ENCODE assay signal across 9 cellular contexts in genomic region chr19:911197-912033, GRCh38. TPM values are rescaled to one million over a fixed set of nuclear protein-coding genes. Genes with fewer than 3 reads are reported as not detected.
A peak's percentile ranks its signal among the peaks of the same experiment; 100 is the strongest.
DNase-seq lines count a peak whose midpoint lies in the region; ATAC-seq and TF ChIP-seq lines count a peak whose summit lies in the region.
"Had no signal": no experiment of that assay in that cellular context is flagged by ENCODE, and none has a peak within 500 bp of the region (broad histone marks: within the 10 kb centered on the region; RNA-seq: fewer than 3 reads in every experiment).

No MANE protein-coding gene starts in this region.

- no peak for TF ChIP-seq CTCF in fibroblast of the aortic adventitia (IDR thresholded peaks at IDR 0.05; ENCODE audit: insufficient read depth, low read length)

- H3K27me3 Mint-ChIP-seq in stimulated activated naive CD8-positive, alpha-beta T cell treated with anti-CD3 and anti-CD28 coated beads, Interleukin-15, Interleukin-2, amounts not matched to agents 100 ng/mL and 50 ng/mL, for 24 hours = no peaks in the 10 kb centered on the region

- peak overlapping the region; percentile 76 for H3K4me3 Mint-ChIP-seq in stimulated activated naive CD8-positive, alpha-beta T cell treated with anti-CD3 and anti-CD28 coated beads, Interleukin-15, Interleukin-2, amounts not matched to agents 100 ng/mL and 50 ng/mL, for 24 hours

- H3K27ac ChIP-seq in urinary bladder (ENCODE audit: low read depth) = no peak overlapping the region

- no peak for ATAC-seq in stimulated activated naive CD8-positive, alpha-beta T cell treated with anti-CD3 and anti-CD28 coated beads, Interleukin-15, Interleukin-2, amounts not matched to agents 100 U/mL and 50 U/mL, for 24 hours
- no peak for ATAC-seq in GM18517 (IDR thresholded peaks at IDR 0.05; ENCODE audit: unreplicated experiment)

- H3K4me1 Mint-ChIP-seq in stimulated activated naive CD8-positive, alpha-beta T cell treated with anti-CD3 and anti-CD28 coated beads, Interleukin-15, Interleukin-2, amounts not matched to agents 100 ng/mL and 50 ng/mL, for 24 hours (ENCODE audit: low read depth) = peaks cover 46% of the 10 kb centered on the region

- no peaks in the 10 kb centered on the region for H3K36me3 Mint-ChIP-seq in stimulated activated naive CD8-positive, alpha-beta T cell treated with anti-CD3 and anti-CD28 coated beads, Interleukin-15, Interleukin-2, amounts not matched to agents 100 ng/mL and 50 ng/mL, for 24 hours (ENCODE audit: low read depth)

- no peaks in the 10 kb centered on the region for H3K4me1 ChIP-seq in urinary bladder (ENCODE audit: insufficient read depth)

- no peak for DNase-seq in stimulated activated naive CD8-positive, alpha-beta T cell treated with anti-CD3 and anti-CD28 coated beads, Interleukin-15, Interleukin-2, amounts not matched to agents 100 U/mL and 50 U/mL, for 24 hours
- DNase-seq in fibroblast of the aortic adventitia (ENCODE audit: low read depth) (no peak), HT-29 (ENCODE audit: low spot score) (no peak)
- DNase-seq: central memory CD4-positive, alpha-beta T cell; NCI-H2029 had no signal

- no peaks in the 10 kb centered on the region for H3K9me3 Mint-ChIP-seq in stimulated activated naive CD8-positive, alpha-beta T cell treated with anti-CD3 and anti-CD28 coated beads, Interleukin-15, Interleukin-2, amounts not matched to agents 100 ng/mL and 50 ng/mL, for 24 hours

- H3K4me3 ChIP-seq in fibroblast of the aortic adventitia (ENCODE audit: low read depth, low read length) (peak overlapping the region; percentile 33), urinary bladder (ENCODE audit: low read depth, low read length) (peak overlapping the region; percentile 97)

- H3K27ac Mint-ChIP-seq in stimulated activated naive CD8-positive, alpha-beta T cell treated with anti-CD3 and anti-CD28 coated beads, Interleukin-15, Interleukin-2, amounts not matched to agents 100 ng/mL and 50 ng/mL, for 24 hours = peak overlapping the region; percentile 31

- 77% methylated on average over 54 of the region's 54 CpGs for WGBS in urinary bladder

- H3K36me3 ChIP-seq in urinary bladder (ENCODE audit: insufficient read depth) = no peaks in the 10 kb centered on the region

RNA-seq across cellular contexts. Expression of gene R3HDM4, which starts 1.6 kb away (rescaled TPM):
- total RNA-seq in fibroblast of the aortic adventitia (ENCODE audit: low replicate concordance) (8.4 and 25.8 TPM in 2 replicates), urinary bladder (16.0 TPM)
- polyA plus RNA-seq in urinary bladder = 62.3 TPM
- total RNA-seq in HT-29 (2014; rRNA removed; shearing (Covaris generic)) = 37.7 and 51.4 TPM in 2 replicates

RNA-seq across cellular contexts. Expression of gene KISS1R, which starts 5.7 kb away (rescaled TPM):
- total RNA-seq in fibroblast of the aortic adventitia (ENCODE audit: low replicate concordance) = not detected in 2 replicates
- total RNA-seq in urinary bladder = not detected
- polyA plus RNA-seq in urinary bladder = 0.28 TPM
- not detected in 2 replicates for total RNA-seq in HT-29 (2014; rRNA removed; shearing (Covaris generic))

RNA-seq across cellular contexts. Expression of gene ARID3A, which starts 14.4 kb away (rescaled TPM):
- total RNA-seq in fibroblast of the aortic adventitia (ENCODE audit: low replicate concordance) (3.7 and 11.2 TPM in 2 replicates), urinary bladder (9.1 TPM)
- 6.1 TPM for polyA plus RNA-seq in urinary bladder
- 10.4 and 11.8 TPM in 2 replicates for total RNA-seq in HT-29 (2014; rRNA removed; shearing (Covaris generic))

RNA-seq across cellular contexts. Expression of gene RNU6-9, which starts 18.1 kb away (rescaled TPM):
- total RNA-seq in fibroblast of the aortic adventitia (ENCODE audit: low replicate concordance) (not detected in 2 replicates), urinary bladder (not detected)
- polyA plus RNA-seq in urinary bladder = not detected
- not detected in 2 replicates for total RNA-seq in HT-29 (2014; rRNA removed; shearing (Covaris generic))
- total RNA-seq: T-helper 2 cell treated with Interferon-gamma antibody and Interleukin-4, amounts not matched to agents 100 ng/mL and 5 ng/mL, for 36 hours had no signal

RNA-seq across cellular contexts. Expression of gene MED16, which starts 18.4 kb away (rescaled TPM):
- total RNA-seq in fibroblast of the aortic adventitia (ENCODE audit: low replicate concordance) (21.0 and 24.5 TPM in 2 replicates), urinary bladder (21.2 TPM)
- polyA plus RNA-seq in urinary bladder = 59.8 TPM
- total RNA-seq in HT-29 (2014; rRNA removed; shearing (Covaris generic)) = 31.8 and 32.4 TPM in 2 replicates
